In genomic region chr6:41017663-41018062, GRCh38 we compare ENCODE assay signal across 12 cellular contexts. TPM values are rescaled to one million over a fixed set of nuclear protein-coding genes. Genes with fewer than 3 reads are reported as not detected.
"Had no signal": no experiment of that assay in that cellular context is flagged by ENCODE, and none has a peak within 500 bp of the region (broad histone marks: within the 10 kb centered on the region; RNA-seq: fewer than 3 reads in every experiment).

No MANE protein-coding gene starts in this region.

- ATAC-seq: HCT116, K562 had no signal

- H3K4me1 ChIP-seq: HAP-1 had no signal

- DNase-seq: GM23248, GOT3, H7, HFFc6, IMR-90, KG1 had no signal

- FAIRE-seq: K562 had no signal

- H3K4me3 ChIP-seq: GM23248, HAP-1, K562 had no signal

- H3K27ac ChIP-seq: GM23248, HL-60 had no signal

- H3K9me3 ChIP-seq: HAP-1 had no signal

RNA-seq across cellular contexts. Expression of gene UNC5CL, which starts 21.4 kb away (rescaled TPM):
- total RNA-seq: GM23248, HFFc6, IMR-90 had no signal
- polyA plus RNA-seq: GM23248, IMR-90 had no signal

RNA-seq across cellular contexts. Expression of gene TSPO2, which starts 24.6 kb away (rescaled TPM):
- total RNA-seq: GM23248, H4, H7, HFFc6, IMR-90, K562 had no signal
- polyA plus RNA-seq: GM23248, IMR-90, K562 had no signal

RNA-seq across cellular contexts. Expression of gene APOBEC2, which starts 35.3 kb away (rescaled TPM):
- total RNA-seq: GM23248, H4, HFFc6, HT1080, IMR-90, K562 had no signal
- polyA plus RNA-seq: GM23248, IMR-90 had no signal
